Comparison of ENCODE assay signal across 29 cellular contexts in the genomic region with DNA sequence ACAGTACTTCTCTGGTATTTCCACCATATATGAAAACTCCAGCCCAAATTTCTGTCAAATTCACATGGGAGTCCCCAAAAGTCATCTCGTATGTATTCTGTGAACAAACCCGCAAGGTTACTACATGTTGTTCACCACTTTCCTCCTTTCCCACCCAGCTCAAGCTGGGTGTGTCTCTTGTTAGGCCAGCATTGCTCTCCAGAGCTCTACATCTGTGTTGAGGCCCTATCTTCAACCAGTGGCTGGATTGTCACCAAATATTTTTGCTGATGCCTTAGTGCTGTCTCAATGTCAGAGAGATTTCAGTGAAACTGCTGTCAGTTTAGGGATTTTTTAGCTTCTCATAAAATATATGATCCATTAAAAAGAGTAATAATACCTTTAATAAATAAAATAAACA.
"Had no signal": no experiment of that assay in that cellular context is flagged by ENCODE, and none has a peak within 500 bp of the region (broad histone marks: within the 10 kb centered on the region; RNA-seq: fewer than 3 reads in every experiment).

No MANE protein-coding gene starts in this region.

- FAIRE-seq: islet of Langerhans, kidney, pancreas had no signal

- H3K27me3 ChIP-seq: left lung, pancreas, stomach, testis, thyroid gland, transverse colon, upper lobe of left lung, vagina had no signal

- DNase-seq: immature natural killer cell; kidney; left colon; left lung; lower lobe of right lung; mammary epithelial cell; mesenchymal stem cell; naive thymus-derived CD8-positive, alpha-beta T cell; nucleus accumbens; pancreas; posterior cingulate gyrus; retina; stimulated activated CD4-positive, alpha-beta T cell treated with anti-CD3 and anti-CD28 coated beads, Interleukin-12 subunit alpha, Interleukin-12 subunit beta, amount 100 ng/mL, for 4 hours; stimulated activated CD4-positive, alpha-beta T cell treated with anti-CD3 and anti-CD28 coated beads, Interleukin-15, amount 100 ng/mL, for 24 hours; stimulated activated CD4-positive, alpha-beta T cell treated with anti-CD3 and anti-CD28 coated beads, Interleukin-2, amount 100 ng/mL, for 24 hours; stimulated activated CD4-positive, alpha-beta T cell treated with anti-CD3 and anti-CD28 coated beads, Interleukin-4, amount 100 ng/mL, for 1 hour; stimulated activated naive B cell treated with anti-CD40 and anti-IgM and Interleukin-4, amounts not matched to agents 10 μg/mL and 1 μg/mL and 100 μg/mL, for 72 hours; stimulated activated naive CD8-positive, alpha-beta T cell treated with anti-CD3 and anti-CD28 coated beads, Interleukin-15, Interleukin-2, amounts not matched to agents 100 U/mL and 50 U/mL, for 24 hours; stomach; testis; thyroid gland; transverse colon; upper lobe of left lung had no signal

- H3K36me3 ChIP-seq: left lung, lower lobe of right lung, pancreas, prostate gland, stomach, thyroid gland, transverse colon, upper lobe of left lung, vagina had no signal

- H3K4me3 ChIP-seq: left lung, lower lobe of right lung, pancreas, prostate gland, skin epidermis, stomach, testis, thyroid gland, transverse colon, upper lobe of left lung, vagina had no signal

- H3K27ac ChIP-seq: left lung, lower lobe of right lung, pancreas, prostate gland, skin epidermis, stomach, testis, thyroid gland, transverse colon, upper lobe of left lung, vagina had no signal

- ATAC-seq: left colon; left lung; lower lobe of right lung; naive thymus-derived CD8-positive, alpha-beta T cell; pancreas; right cardiac atrium; sciatic nerve; stimulated activated naive B cell treated with anti-CD40 and anti-IgM and Interleukin-4, amounts not matched to agents 10 μg/mL and 1 μg/mL and 100 μg/mL, for 72 hours; stimulated activated naive CD8-positive, alpha-beta T cell treated with anti-CD3 and anti-CD28 coated beads, Interleukin-15, Interleukin-2, amounts not matched to agents 100 U/mL and 50 U/mL, for 24 hours had no signal

- H3K4me1 ChIP-seq: left lung, lower lobe of right lung, pancreas, prostate gland, stomach, testis, thyroid gland, transverse colon, upper lobe of left lung had no signal

- H3K9me3 ChIP-seq: left lung, lower lobe of right lung, pancreas, prostate gland, stomach, testis, thyroid gland, transverse colon, upper lobe of left lung, vagina had no signal
